ENCODE assay signal across 8 cellular contexts in the genomic region with DNA sequence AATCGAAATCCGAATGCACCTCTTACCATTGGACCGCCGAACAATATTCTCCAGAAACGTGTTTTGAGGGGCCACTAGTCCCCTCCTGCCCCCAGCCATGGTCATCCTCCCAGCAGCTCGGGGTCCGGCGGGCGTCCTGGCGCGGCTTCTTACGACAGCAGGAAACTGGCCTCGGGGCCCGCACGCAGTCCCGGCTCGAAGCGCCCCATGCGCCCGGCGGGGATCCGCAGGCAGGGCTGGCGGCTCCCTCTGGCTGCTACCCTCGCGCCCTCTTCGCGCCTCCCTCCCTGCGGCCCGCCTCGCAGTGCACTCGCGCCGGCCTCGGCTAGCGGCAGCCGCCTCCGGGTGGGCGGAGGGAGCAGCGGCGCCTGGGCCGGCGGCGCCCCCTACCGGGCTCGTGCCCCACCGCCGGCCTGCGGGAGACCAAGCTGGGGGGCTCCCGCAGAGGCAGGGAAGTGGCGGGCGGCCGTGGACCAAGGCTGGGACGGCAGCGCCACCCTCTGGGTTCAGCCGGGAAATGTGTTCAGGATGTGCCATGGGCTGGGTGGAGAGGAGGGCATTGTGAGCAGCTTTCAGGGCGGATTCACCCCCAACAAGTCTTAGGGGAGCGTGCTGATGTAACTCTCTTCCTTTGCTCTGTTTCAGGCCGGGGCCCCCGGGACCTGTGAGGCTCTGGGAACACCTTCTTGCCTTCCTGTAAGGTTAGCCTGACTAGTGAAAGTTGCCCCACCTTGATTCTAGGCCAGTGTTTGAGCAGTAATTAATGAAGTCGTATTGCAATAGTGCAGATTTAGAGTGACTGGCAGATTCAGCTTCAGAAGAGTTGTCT. TPM values are rescaled to one million over a fixed set of nuclear protein-coding genes. Genes with fewer than 3 reads are reported as not detected.
DNase-seq lines count a peak whose midpoint lies in the region; ATAC-seq and FAIRE-seq lines count a peak whose summit lies in the region.

KCNH1 (minus strand) TSS at position 308 of the 829 bp plus-strand sequence; CDS start at position 105, 203 bp downstream.

- no peak for FAIRE-seq in RCC 7860 (lab: Jason Lieb, UNC)

- peak; percentile 97 for ATAC-seq in GM21723 (IDR thresholded peaks at IDR 0.05; ENCODE audit: unreplicated experiment)

- peaks cover 0 to 12% (median 0%) of the 10 kb centered on the region in 3 experiments for H3K27me3 ChIP-seq in neuronal stem cell (ENCODE audit: control insufficient read depth in 3 of 3, insufficient read depth in 3 of 3, low read depth in 1 of 3, low read length in 3 of 3)
- H3K27me3 ChIP-seq in stomach smooth muscle (ENCODE audit: control insufficient read depth in 1 of 2, insufficient read depth in 2 of 2, low read length in 2 of 2) = peaks cover 14 to 18% of the 10 kb centered on the region in 2 donors

- H2BK5ac ChIP-seq in neuronal stem cell (ENCODE audit: low read length) = peak within 1 kb of the TSS; percentile 48

- H3K36me3 ChIP-seq in neuronal stem cell (replicated peaks in 1 of 2; ENCODE audit: control insufficient read depth in 2 of 2, insufficient read depth in 2 of 2, low read length in 2 of 2) (no peaks in the 10 kb centered on the region), stomach smooth muscle (ENCODE audit: control insufficient read depth in 2 of 2, insufficient read depth in 2 of 2, low read length in 2 of 2) (no peaks in the 10 kb centered on the region)

- no CpG with 5 or more reads among the region's 60 CpGs for WGBS in neuronal stem cell (ENCODE audit: extremely low coverage in 2 of 2, insufficient read length in 2 of 2, insufficient replicate concordance in 1 of 2), 2 donors

- H3K4me3 ChIP-seq in Jurkat, Clone E6-1 (ENCODE audit: low read length) = peak within 1 kb of the TSS; percentile 15; the same call in 1 of the 2 replicates
- H3K4me3 ChIP-seq in neuronal stem cell (ENCODE audit: low read length in 2 of 2) (peak within 1 kb of the TSS; percentile 56 to 76), stomach smooth muscle (ENCODE audit: low read length in 2 of 2) (peak within 1 kb of the TSS; percentile 53 to 66)

- H3K27ac ChIP-seq in neuronal stem cell (replicated peaks; ENCODE audit: low read length) (no peak within 1 kb of the TSS), stomach smooth muscle (ENCODE audit: low read length) (no peak within 1 kb of the TSS)

- peak within 1 kb of the TSS; percentile 79 for H3K18ac ChIP-seq in neuronal stem cell (ENCODE audit: low read length)

- H3K4me2 ChIP-seq in neuronal stem cell (ENCODE audit: insufficient read depth, low read length, poor library complexity, severe bottlenecking) = peak within 1 kb of the TSS; percentile 90

- H3K14ac ChIP-seq in neuronal stem cell (ENCODE audit: low read length) = no peak within 1 kb of the TSS

- H3K4me1 ChIP-seq in neuronal stem cell (ENCODE audit: control insufficient read depth in 2 of 2, insufficient read depth in 1 of 2, low read depth in 1 of 2, low read length in 2 of 2) (peaks cover 3% of the 10 kb centered on the region in 2 donors), stomach smooth muscle (ENCODE audit: control insufficient read depth, insufficient read depth, low read length) (peaks cover 15% of the 10 kb centered on the region)

- H3K4ac ChIP-seq in neuronal stem cell (ENCODE audit: low read length) = no peak within 1 kb of the TSS

- no peak within 1 kb of the TSS for H2BK120ac ChIP-seq in neuronal stem cell (ENCODE audit: low read depth, low read length)

- no peaks in the 10 kb centered on the region for H3K9me3 ChIP-seq in neuronal stem cell (replicated peaks in 1 of 2; ENCODE audit: control insufficient read depth in 2 of 2, insufficient read depth in 1 of 2, low read depth in 1 of 2, low read length in 2 of 2)
- no peaks in the 10 kb centered on the region for H3K9me3 ChIP-seq in stomach smooth muscle (ENCODE audit: control insufficient read depth in 2 of 2, low read length in 2 of 2)

- H3K9ac ChIP-seq in neuronal stem cell (ENCODE audit: low read depth, low read length, poor library complexity) (peak within 1 kb of the TSS; percentile 66), stomach smooth muscle (ENCODE audit: low read length in 2 of 2) (peak within 1 kb of the TSS in 1 of 2 donors; percentile 32)

- H4K8ac ChIP-seq in neuronal stem cell (ENCODE audit: low read depth, low read length) = no peak within 1 kb of the TSS

- H2BK15ac ChIP-seq in neuronal stem cell (ENCODE audit: low read length) = peak within 1 kb of the TSS; percentile 62

- no peak within 1 kb of the TSS for H2BK12ac ChIP-seq in neuronal stem cell (ENCODE audit: low read length)

- peak within 1 kb of the TSS; percentile 52 for H3K23ac ChIP-seq in neuronal stem cell (ENCODE audit: low read depth, low read length, poor library complexity)

- DNase-seq in DMS79 (lab: John Stamatoyannopoulos, UW) (peak; percentile 73), RCC 7860 (ENCODE audit: low spot score) (peak; percentile 66), fibroblast of the conjunctiva (ENCODE audit: low read depth) (peak; percentile 35), neuronal stem cell (ENCODE audit: low spot score) (peak; percentile 90)
- DNase-seq in Jurkat, Clone E6-1 (ENCODE audit: low read depth, low spot score) = peak; percentile 72
- DNase-seq in activated effector memory CD4-positive, alpha-beta T cell treated with Interleukin-2 at 50 U/mL for 16 hours = peak; percentile 59

- H3K79me1 ChIP-seq in neuronal stem cell (ENCODE audit: low read depth, low read length) = no peaks in the 10 kb centered on the region

- no peak within 1 kb of the TSS for H4K91ac ChIP-seq in neuronal stem cell (ENCODE audit: low read depth, low read length, poor library complexity)

- H2AK5ac ChIP-seq in neuronal stem cell (ENCODE audit: low read depth, low read length) = no peak within 1 kb of the TSS

- peak within 1 kb of the TSS; percentile 97 for H2AFZ ChIP-seq in neuronal stem cell (ENCODE audit: low read length)

RNA-seq across cellular contexts. Expression of gene KCNH1, which starts in this region (rescaled TPM):
- polyA plus RNA-seq in Jurkat, Clone E6-1 (2012; ENCODE audit: insufficient read depth, insufficient read length) = not detected
- 0.40 TPM for polyA plus RNA-seq in neuronal stem cell (2013, experiment 1 of 2)
- polyA plus RNA-seq in neuronal stem cell (2013, experiment 2 of 2) = 0.42 TPM

Comparison
In these comparisons a context has a peak if more than half of its experiments do, and no peak if none do; other contexts are left out.
1. DNase-seq: peak in every context shown above with its lines; median percentile 90 in neuronal stem cell; 73 in DMS79; 72 in Jurkat, Clone E6-1; 66 in RCC 7860; 59 in activated effector memory CD4-positive, alpha-beta T cell treated with Interleukin-2 at 50 U/mL for 16 hours; 35 in fibroblast of the conjunctiva.
2. H3K4me3 ChIP-seq: peak in every context shown above with its lines; median percentile 66 in neuronal stem cell; 60 in stomach smooth muscle; 15 in Jurkat, Clone E6-1.